ENCODE assay signal across 8 cellular contexts in genomic region chr5:138410996-138411640, GRCh38. TPM values are rescaled to one million over a fixed set of nuclear protein-coding genes. Genes with fewer than 3 reads are reported as not detected.
DNase-seq lines count a peak whose midpoint lies in the region; ATAC-seq and TF ChIP-seq lines count a peak whose summit lies in the region.
"Not testable (repeated sequence)": the region's sequence is repeated elsewhere in the genome, so short reads cannot be mapped to it uniquely, and the experiment has no call there.

No MANE protein-coding gene starts in this region.

- H3K9me3 ChIP-seq in iPS DF 6.9 (ENCODE audit: control insufficient read depth, insufficient read depth, low read length); ovary: not testable (repeated sequence)

- ATAC-seq in effector memory CD8-positive, alpha-beta T cell (replicated peaks) = not testable (repeated sequence)

- not testable (repeated sequence) for H3K4me3 ChIP-seq in iPS DF 6.9 (ENCODE audit: low read length); ovary

- H3K4me1 ChIP-seq in iPS DF 6.9 (ENCODE audit: control insufficient read depth, insufficient read depth, low read length); ovary (ENCODE audit: insufficient read depth): not testable (repeated sequence)

- not testable (repeated sequence) for TF ChIP-seq EP300 in ovary (IDR thresholded peaks at IDR 0.05)

- TF ChIP-seq POLR2A in ovary (IDR thresholded peaks at IDR 0.05) = not testable (repeated sequence)

- not testable (repeated sequence) for H3K4me3 Mint-ChIP-seq in effector memory CD8-positive, alpha-beta T cell; type B pancreatic cell

- not testable (repeated sequence) for TF ChIP-seq CTCF in ovary (IDR thresholded peaks at IDR 0.05)
- TF ChIP-seq CTCF in type B pancreatic cell (conservative IDR thresholded peaks at IDR 0.05) = peak; percentile 70

- intact Hi-C loops in ovary (cut with DNase I) = not testable (repeated sequence)

- peak; percentile 55 for DNase-seq in DMS53 (lab: John Stamatoyannopoulos, UW)
- peak; percentile 48 to 57 for DNase-seq in Kasumi-1 (lab: John Stamatoyannopoulos, UW)
- peak; percentile 19 to 48 for DNase-seq in SHP77 (lab: John Stamatoyannopoulos, UW)
- DNase-seq in activated T-cell treated with anti-CD3 and anti-CD28 coated beads for 48 hours (ENCODE audit: low read depth) = peak; percentile 28
- DNase-seq in effector memory CD8-positive, alpha-beta T cell = peak in 2 of 3 experiments; percentile 2 to 25
- DNase-seq in iPS DF 6.9 (ENCODE audit: low read depth, low spot score) = peak; percentile 7
- peak; percentile 28 to 65 (median 41) for DNase-seq in ovary
- not testable (repeated sequence) for DNase-seq in type B pancreatic cell (ENCODE audit: extremely low spot score, unreplicated experiment)

- peaks cover 53% of the 10 kb centered on the region for H3K36me3 Mint-ChIP-seq in effector memory CD8-positive, alpha-beta T cell (ENCODE audit: insufficient read depth)
- H3K36me3 Mint-ChIP-seq in type B pancreatic cell = peaks cover 29% of the 10 kb centered on the region

- H3K27me3 ChIP-seq in iPS DF 6.9 (ENCODE audit: control insufficient read depth, insufficient read depth, low read length); ovary: not testable (repeated sequence)

- not testable (repeated sequence) for H3K27ac ChIP-seq in iPS DF 6.9 (ENCODE audit: low read length); ovary

- not testable (repeated sequence) for H3K36me3 ChIP-seq in iPS DF 6.9 (ENCODE audit: control insufficient read depth, insufficient read depth, low read length); ovary

- no CpG with 5 or more reads among the region's 14 CpGs for WGBS in iPS DF 6.9 (ENCODE audit: insufficient coverage, insufficient read length)
- 67 to 80% (median 74%) methylated on average over 13 to 14 of the region's 14 CpGs for WGBS in ovary, 3 donors

- not testable (repeated sequence) for H3K27me3 Mint-ChIP-seq in effector memory CD8-positive, alpha-beta T cell; type B pancreatic cell

- not testable (repeated sequence) for H3K27ac Mint-ChIP-seq in effector memory CD8-positive, alpha-beta T cell; type B pancreatic cell

- H3K9me3 Mint-ChIP-seq in effector memory CD8-positive, alpha-beta T cell; type B pancreatic cell: not testable (repeated sequence)

- peaks cover 0 to 15% of the 10 kb centered on the region in 2 donors for H3K4me1 Mint-ChIP-seq in effector memory CD8-positive, alpha-beta T cell (ENCODE audit: low read depth in 2 of 2)
- not testable (repeated sequence) for H3K4me1 Mint-ChIP-seq in type B pancreatic cell (ENCODE audit: unreplicated experiment)

RNA-seq across cellular contexts. Expression of gene REEP2, which starts 27.7 kb away (rescaled TPM):
- total RNA-seq in ovary (10 to 100 TPM in 1 of 7 donors, 1 to 10 TPM in 6; 3.5 to 11.4 (median 5.7) TPM), type B pancreatic cell (ENCODE audit: low replicate concordance) (7.8 and 31.0 TPM in 2 replicates)
- 1 to 10 TPM; 3.5 to 8.0 TPM for polyA plus RNA-seq in ovary

RNA-seq across cellular contexts. Expression of gene EGR1, which starts 54.2 kb away (rescaled TPM):
- total RNA-seq in ovary (100 to 1,000 TPM in 4 of 7 donors, 10 to 100 TPM in 3; 72.7 to 346 (median 123) TPM), type B pancreatic cell (ENCODE audit: low replicate concordance) (64.4 and 283 TPM in 2 replicates)
- polyA plus RNA-seq in ovary = 100 to 1,000 TPM in 1 of 2 donors, 10 to 100 TPM in 1; 60.4 to 361 TPM

RNA-seq across cellular contexts. Expression of gene KDM3B, which starts 58.6 kb away (rescaled TPM):
- total RNA-seq in ovary = 10 to 100 TPM; 42.9 to 79.0 (median 71.4) TPM
- 10 to 100 TPM; 38.8 to 70.1 TPM for polyA plus RNA-seq in ovary
- 88.8 and 97.7 TPM in 2 replicates for total RNA-seq in type B pancreatic cell (ENCODE audit: low replicate concordance)
